In genomic region chr3:141235661-141236171, GRCh38 we compare ENCODE assay signal across 20 cellular contexts. TPM values are rescaled to one million over a fixed set of nuclear protein-coding genes. Genes with fewer than 3 reads are reported as not detected.
DNase-seq lines count a peak whose midpoint lies in the region; ATAC-seq, FAIRE-seq and TF ChIP-seq lines count a peak whose summit lies in the region.
"Had no signal": no experiment of that assay in that cellular context is flagged by ENCODE, and none has a peak within 500 bp of the region (broad histone marks: within the 10 kb centered on the region; RNA-seq: fewer than 3 reads in every experiment).

No MANE protein-coding gene starts in this region.

- H2AFZ ChIP-seq in OCI-LY1 (ENCODE audit: low read length) (no peak overlapping the region), hepatocyte (no peak overlapping the region)

- H3K27me3 Mint-ChIP-seq in activated CD4-positive, alpha-beta T cell treated with anti-CD3 and anti-CD28 coated beads, Interleukin-2, amount 10 ng/mL, durations not matched to agents 24 days and 14 days, result peaks cover 2% of the 10 kb centered on the region

- peaks cover 73% of the 10 kb centered on the region for H3K4me1 Mint-ChIP-seq in activated CD4-positive, alpha-beta T cell treated with anti-CD3 and anti-CD28 coated beads, Interleukin-2, amount 10 ng/mL, durations not matched to agents 24 days and 14 days

- no peaks in the 10 kb centered on the region for H3F3A ChIP-seq in OCI-LY1 (ENCODE audit: insufficient read depth, low read length)

- intact Hi-C loops in activated CD4-positive, alpha-beta T cell treated with anti-CD3 and anti-CD28 coated beads, Interleukin-2, amount 10 ng/mL, durations not matched to agents 24 days and 14 days (cut with micrococcal nuclease), result no loop called here

- no peak overlapping the region for H3K27ac Mint-ChIP-seq in activated CD4-positive, alpha-beta T cell treated with anti-CD3 and anti-CD28 coated beads, Interleukin-2, amount 10 ng/mL, durations not matched to agents 24 days and 14 days
- H3K27ac Mint-ChIP-seq: mesothelial cell of epicardium had no signal

- H3K4me2 ChIP-seq in OCI-LY1 (ENCODE audit: low read length) (no peak overlapping the region), hepatocyte (no peak overlapping the region)
- H3K4me2 ChIP-seq: KMS-11 had no signal

- ATAC-seq in HG03280 (IDR thresholded peaks at IDR 0.05; ENCODE audit: unreplicated experiment) (no peak), GM21786 (IDR thresholded peaks at IDR 0.05; ENCODE audit: unreplicated experiment) (no peak), HG02571 (IDR thresholded peaks at IDR 0.05; ENCODE audit: unreplicated experiment) (no peak)

- DNase-seq in activated CD4-positive, alpha-beta T cell treated with anti-CD3 and anti-CD28 coated beads, Interleukin-2, amount 10 ng/mL, durations not matched to agents 24 days and 14 days, result peak; percentile 57
- DNase-seq in activated CD4-positive, alpha-beta T cell treated with anti-CD3 and anti-CD28 coated beads, Interleukin-2, amount 50 U/mL, for 4 hours, result no peak
- DNase-seq in hepatocyte (ENCODE audit: low spot score), result peak; percentile 56
- peak; percentile 83 for DNase-seq in small intestine
- DNase-seq: CD4-positive, CD25-positive, alpha-beta regulatory T cell; HCEC 1CT; NCI-H1436 treated with DMSO at 0.1 percent for 48 hours; NCI-H446; nucleus accumbens; SIG-M5; T1000; tibial artery had no signal

- peaks cover 31% of the 10 kb centered on the region for H3K36me3 Mint-ChIP-seq in activated CD4-positive, alpha-beta T cell treated with anti-CD3 and anti-CD28 coated beads, Interleukin-2, amount 10 ng/mL, durations not matched to agents 24 days and 14 days (ENCODE audit: low read depth)
- H3K36me3 Mint-ChIP-seq: mesothelial cell of epicardium had no signal

- H3K4me3 ChIP-seq in OCI-LY1 (ENCODE audit: low read depth, low read length, poor library complexity, severe bottlenecking), result no peak overlapping the region
- H3K4me3 ChIP-seq in hepatocyte, result no peak overlapping the region
- H3K4me3 ChIP-seq in small intestine (ENCODE audit: low read depth in 1 of 2, low read length in 2 of 2), result no peak overlapping the region
- H3K4me3 ChIP-seq: coronary artery, tibial artery had no signal

- H3K9me3 ChIP-seq in OCI-LY1 (ENCODE audit: low read length) (no peaks in the 10 kb centered on the region), hepatocyte (ENCODE audit: low read depth) (no peaks in the 10 kb centered on the region), small intestine (ENCODE audit: control insufficient read depth, low read depth) (no peaks in the 10 kb centered on the region)
- H3K9me3 ChIP-seq: tibial artery had no signal

- H3K36me3 ChIP-seq in OCI-LY1 (ENCODE audit: insufficient read depth, low read length) (no peaks in the 10 kb centered on the region), hepatocyte (replicated peaks; ENCODE audit: insufficient read depth, low read depth) (no peaks in the 10 kb centered on the region), small intestine (ENCODE audit: control insufficient read depth in 2 of 2, insufficient read depth in 2 of 2, low read length in 2 of 2) (no peaks in the 10 kb centered on the region)

- H3K4me3 Mint-ChIP-seq in activated CD4-positive, alpha-beta T cell treated with anti-CD3 and anti-CD28 coated beads, Interleukin-2, amount 10 ng/mL, durations not matched to agents 24 days and 14 days, result no peak overlapping the region
- H3K4me3 Mint-ChIP-seq: mesothelial cell of epicardium had no signal

- no peak for FAIRE-seq in small intestine (lab: Jason Lieb, UNC)
- FAIRE-seq: A204.1 had no signal

- no peak overlapping the region for H3K27ac ChIP-seq in OCI-LY1 (ENCODE audit: low read depth, low read length, poor library complexity, severe bottlenecking)
- H3K27ac ChIP-seq in hepatocyte, result peak overlapping the region; percentile 18
- H3K27ac ChIP-seq in small intestine (ENCODE audit: low read depth in 1 of 2, low read length in 1 of 2), result no peak overlapping the region
- H3K27ac ChIP-seq: coronary artery, KMS-11, tibial artery had no signal

- peaks cover 3% of the 10 kb centered on the region for H3K9me3 Mint-ChIP-seq in activated CD4-positive, alpha-beta T cell treated with anti-CD3 and anti-CD28 coated beads, Interleukin-2, amount 10 ng/mL, durations not matched to agents 24 days and 14 days
- H3K9me3 Mint-ChIP-seq: CD4-positive, CD25-positive, alpha-beta regulatory T cell; mesothelial cell of epicardium had no signal

- H3K4me1 ChIP-seq in OCI-LY1 (ENCODE audit: insufficient read depth, low read length, severe bottlenecking) (peaks cover 12% of the 10 kb centered on the region), hepatocyte (ENCODE audit: insufficient read depth) (peaks cover 14% of the 10 kb centered on the region), small intestine (ENCODE audit: control insufficient read depth in 2 of 2, insufficient read depth in 1 of 2, low read depth in 1 of 2, low read length in 1 of 2) (no peaks in the 10 kb centered on the region)

- H4K20me1 ChIP-seq in OCI-LY1 (ENCODE audit: insufficient read depth, low read length) (no peaks in the 10 kb centered on the region), hepatocyte (ENCODE audit: insufficient read depth, poor library complexity, severe bottlenecking) (no peaks in the 10 kb centered on the region)

- no peak overlapping the region for H3K9ac ChIP-seq in OCI-LY1 (ENCODE audit: low read length)
- H3K9ac ChIP-seq: KMS-11 had no signal

- no peaks in the 10 kb centered on the region; the same call in 1 of the 2 replicates for H3K27me3 ChIP-seq in OCI-LY1 (ENCODE audit: insufficient read depth, low read length)
- no peaks in the 10 kb centered on the region for H3K27me3 ChIP-seq in hepatocyte
- H3K27me3 ChIP-seq in small intestine (ENCODE audit: control insufficient read depth in 2 of 2, insufficient read depth in 2 of 2, low read length in 2 of 2), result no peaks in the 10 kb centered on the region
- H3K27me3 ChIP-seq: tibial artery had no signal

- 69% methylated on average over 10 of the region's 10 CpGs for WGBS in hepatocyte (ENCODE audit: low lambda C conversion rate, missing lambda C conversion rate)
- WGBS in small intestine, 3 donors, result 14 to 52% (median 34%) methylated on average over 10 of the region's 10 CpGs

- TF ChIP-seq CTCF in OCI-LY1 (IDR thresholded peaks at IDR 0.05; ENCODE audit: low read length) (peak; percentile 79), hepatocyte (IDR thresholded peaks at IDR 0.05; ENCODE audit: poor library complexity) (peak; percentile 30)

- H3K79me2 ChIP-seq in OCI-LY1 (ENCODE audit: insufficient read depth, low read length) (no peaks in the 10 kb centered on the region), hepatocyte (peaks cover 10% of the 10 kb centered on the region)

- H3K9me2 ChIP-seq in OCI-LY1 (ENCODE audit: low read depth, low read length), result no peaks in the 10 kb centered on the region
- no peaks in the 10 kb centered on the region for H3K9me2 ChIP-seq in hepatocyte (replicated peaks; ENCODE audit: insufficient read depth)

RNA-seq across cellular contexts. Expression of gene PXYLP1, which starts 4.1 kb away (rescaled TPM):
- 10.7 and 11.7 TPM in 2 replicates for total RNA-seq in activated CD4-positive, alpha-beta T cell treated with anti-CD3 and anti-CD28 coated beads, Interleukin-2, amount 10 ng/mL, durations not matched to agents 24 days and 14 days
- total RNA-seq in hepatocyte, result 25.8 and 29.2 TPM in 2 replicates
- 14.5 and 21.3 TPM in 2 replicates for polyA plus RNA-seq in hepatocyte
- 1 to 10 TPM; 2.2 to 6.5 (median 3.5) TPM for polyA plus RNA-seq in small intestine

Comparison
In these comparisons a context has a peak if more than half of its experiments do, and no peak if none do; other contexts are left out.
1. DNase-seq: peak in activated CD4-positive, alpha-beta T cell treated with anti-CD3 and anti-CD28 coated beads, Interleukin-2, amount 10 ng/mL, durations not matched to agents 24 days and 14 days (single experiment), hepatocyte (single experiment) and small intestine (single experiment); none in activated CD4-positive, alpha-beta T cell treated with anti-CD3 and anti-CD28 coated beads, Interleukin-2, amount 50 U/mL, for 4 hours (0 of 2).